In the genomic region with DNA sequence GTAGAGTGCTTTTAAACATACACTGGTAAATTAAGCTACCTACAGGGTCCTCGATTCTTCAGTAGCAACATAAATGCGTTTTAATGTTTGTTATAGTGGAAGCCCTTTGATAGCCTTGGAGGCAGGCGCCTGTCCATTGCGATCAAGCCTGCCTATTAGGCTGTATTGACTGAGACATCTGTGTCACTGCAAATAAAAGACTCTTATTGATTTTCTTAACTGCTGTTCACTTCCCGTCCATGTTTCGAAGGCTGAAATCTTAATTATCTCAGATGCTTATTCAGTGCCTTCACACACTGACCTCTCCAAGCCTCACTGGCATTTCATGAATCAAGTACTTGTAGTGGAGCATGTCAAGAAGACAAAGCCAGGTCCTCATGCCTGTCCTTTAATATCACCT, we compare ENCODE assay signal across 15 cellular contexts.
"Had no signal": no experiment of that assay in that cellular context is flagged by ENCODE, and none has a peak within 500 bp of the region (broad histone marks: within the 10 kb centered on the region; RNA-seq: fewer than 3 reads in every experiment).

No MANE protein-coding gene starts in this region.

- H3K4me3 Mint-ChIP-seq: naive thymus-derived CD4-positive, alpha-beta T cell; stimulated activated naive B cell treated with anti-CD40 and anti-IgM and Interleukin-4, amounts not matched to agents 10 μg/mL and 1 μg/mL and 100 μg/mL, for 72 hours; stimulated activated naive CD8-positive, alpha-beta T cell treated with anti-CD3 and anti-CD28 coated beads, Interleukin-15, amount 100 ng/mL, for 72 hours had no signal

- H3K27ac Mint-ChIP-seq: naive thymus-derived CD4-positive, alpha-beta T cell; stimulated activated naive CD8-positive, alpha-beta T cell treated with anti-CD3 and anti-CD28 coated beads, Interleukin-15, amount 100 ng/mL, for 72 hours had no signal

- H3K27me3 Mint-ChIP-seq: naive thymus-derived CD4-positive, alpha-beta T cell; stimulated activated naive B cell treated with anti-CD40 and anti-IgM and Interleukin-4, amounts not matched to agents 10 μg/mL and 1 μg/mL and 100 μg/mL, for 72 hours; stimulated activated naive CD8-positive, alpha-beta T cell treated with anti-CD3 and anti-CD28 coated beads, Interleukin-15, amount 100 ng/mL, for 72 hours had no signal

- H3K4me1 Mint-ChIP-seq: stimulated activated naive CD8-positive, alpha-beta T cell treated with anti-CD3 and anti-CD28 coated beads, Interleukin-15, amount 100 ng/mL, for 72 hours had no signal

- H3K9me3 Mint-ChIP-seq: naive thymus-derived CD4-positive, alpha-beta T cell; stimulated activated naive B cell treated with anti-CD40 and anti-IgM and Interleukin-4, amounts not matched to agents 10 μg/mL and 1 μg/mL and 100 μg/mL, for 72 hours; stimulated activated naive CD8-positive, alpha-beta T cell treated with anti-CD3 and anti-CD28 coated beads, Interleukin-15, amount 100 ng/mL, for 72 hours had no signal

- DNase-seq: cortex of kidney; dorsolateral prefrontal cortex; effector memory CD4-positive, alpha-beta T cell; islet precursor cell; mammary epithelial cell; naive thymus-derived CD4-positive, alpha-beta T cell; occipital lobe; pancreas; sigmoid colon; stimulated activated CD4-positive, alpha-beta T cell treated with anti-CD3 and anti-CD28 coated beads, Interleukin-2, amount 100 ng/mL, for 24 hours; stimulated activated CD4-positive, alpha-beta T cell treated with anti-CD3 and anti-CD28 coated beads, Interleukin-4, amount 100 ng/mL, for 4 hours; stimulated activated naive B cell treated with anti-CD40 and anti-IgM and Interleukin-4, amounts not matched to agents 10 μg/mL and 1 μg/mL and 100 μg/mL, for 72 hours; stimulated activated naive CD8-positive, alpha-beta T cell treated with anti-CD3 and anti-CD28 coated beads, Interleukin-15, amount 100 ng/mL, for 72 hours; testis; upper lobe of right lung had no signal
